1 cellular context compared by ENCODE assay signal in genomic region chr22:20517422-20517821, GRCh38.
TF ChIP-seq lines count a peak whose summit lies in the region.

No MANE protein-coding gene starts in this region.

TF ChIP-seq in WTC11, 78 proteins besides CTCF, POLR2A, EP300 and RAD21 (continued from another document):
- no peak for TF ChIP-seq STAT6 (CRISPR knock-in tag; conservative IDR thresholded peaks at IDR 0.05; ENCODE audit: low read depth)
- TF ChIP-seq, protein P1, sequence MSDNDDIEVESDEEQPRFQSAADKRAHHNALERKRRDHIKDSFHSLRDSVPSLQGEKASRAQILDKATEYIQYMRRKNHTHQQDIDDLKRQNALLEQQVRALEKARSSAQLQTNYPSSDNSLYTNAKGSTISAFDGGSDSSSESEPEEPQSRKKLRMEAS (CRISPR knock-in tag; IDR thresholded peaks at IDR 0.05), result no peak
- no peak for TF ChIP-seq FOXP4 (CRISPR knock-in tag; IDR thresholded peaks at IDR 0.05)
- TF ChIP-seq PREB (CRISPR knock-in tag; IDR thresholded peaks at IDR 0.05; ENCODE audit: borderline replicate concordance), result no peak
- TF ChIP-seq, protein P2, sequence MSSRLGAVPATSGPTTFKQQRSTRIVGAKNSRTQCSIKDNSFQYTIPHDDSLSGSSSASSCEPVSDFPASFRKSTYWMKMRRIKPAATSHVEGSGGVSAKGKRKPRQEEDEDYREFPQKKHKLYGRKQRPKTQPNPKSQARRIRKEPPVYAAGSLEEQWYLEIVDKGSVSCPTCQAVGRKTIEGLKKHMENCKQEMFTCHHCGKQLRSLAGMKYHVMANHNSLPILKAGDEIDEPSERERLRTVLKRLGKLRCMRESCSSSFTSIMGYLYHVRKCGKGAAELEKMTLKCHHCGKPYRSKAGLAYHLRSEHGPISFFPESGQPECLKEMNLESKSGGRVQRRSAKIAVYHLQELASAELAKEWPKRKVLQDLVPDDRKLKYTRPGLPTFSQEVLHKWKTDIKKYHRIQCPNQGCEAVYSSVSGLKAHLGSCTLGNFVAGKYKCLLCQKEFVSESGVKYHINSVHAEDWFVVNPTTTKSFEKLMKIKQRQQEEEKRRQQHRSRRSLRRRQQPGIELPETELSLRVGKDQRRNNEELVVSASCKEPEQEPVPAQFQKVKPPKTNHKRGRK (CRISPR knock-in tag; IDR thresholded peaks at IDR 0.05; ENCODE audit: borderline replicate concordance), result no peak
- TF ChIP-seq, protein P3, sequence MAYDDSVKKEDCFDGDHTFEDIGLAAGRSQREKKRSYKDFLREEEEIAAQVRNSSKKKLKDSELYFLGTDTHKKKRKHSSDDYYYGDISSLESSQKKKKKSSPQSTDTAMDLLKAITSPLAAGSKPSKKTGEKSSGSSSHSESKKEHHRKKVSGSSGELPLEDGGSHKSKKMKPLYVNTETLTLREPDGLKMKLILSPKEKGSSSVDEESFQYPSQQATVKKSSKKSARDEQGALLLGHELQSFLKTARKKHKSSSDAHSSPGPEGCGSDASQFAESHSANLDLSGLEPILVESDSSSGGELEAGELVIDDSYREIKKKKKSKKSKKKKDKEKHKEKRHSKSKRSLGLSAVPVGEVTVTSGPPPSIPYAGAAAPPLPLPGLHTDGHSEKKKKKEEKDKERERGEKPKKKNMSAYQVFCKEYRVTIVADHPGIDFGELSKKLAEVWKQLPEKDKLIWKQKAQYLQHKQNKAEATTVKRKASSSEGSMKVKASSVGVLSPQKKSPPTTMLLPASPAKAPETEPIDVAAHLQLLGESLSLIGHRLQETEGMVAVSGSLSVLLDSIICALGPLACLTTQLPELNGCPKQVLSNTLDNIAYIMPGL (CRISPR knock-in tag; IDR thresholded peaks at IDR 0.05), result no peak
TF ChIP-seq in WTC11: peak in this region for 0.
